26 cellular contexts compared by ENCODE assay signal in genomic region chr6:7461416-7461815, GRCh38.
DNase-seq lines count a peak whose midpoint lies in the region; ATAC-seq, FAIRE-seq and TF ChIP-seq lines count a peak whose summit lies in the region.
"Had no signal": no experiment of that assay in that cellular context is flagged by ENCODE, and none has a peak within 500 bp of the region (broad histone marks: within the 10 kb centered on the region; RNA-seq: fewer than 3 reads in every experiment).

No MANE protein-coding gene starts in this region.

- TF ChIP-seq CTCF in HepG2 (CRISPR knock-in tag; IDR thresholded peaks at IDR 0.05) (no peak), right lobe of liver (IDR thresholded peaks at IDR 0.05) (no peak), lung (IDR thresholded peaks at IDR 0.05; ENCODE audit: control extremely low read depth, extremely low read depth) (no peak), type B pancreatic cell (conservative IDR thresholded peaks at IDR 0.05) (no peak)

- H3K9ac ChIP-seq in HepG2 (ENCODE audit: insufficient read depth, low read depth, low read length): no peak overlapping the region

- intact Hi-C loops in HepG2 (cut with micrococcal nuclease; ENCODE audit: unreplicated experiment): no loop called here
- intact Hi-C loops in right lobe of liver (cut with DNase I): no loop called here

- H3K9me3 ChIP-seq in HepG2 (ENCODE audit: low read length) (no peaks in the 10 kb centered on the region), right lobe of liver (no peaks in the 10 kb centered on the region), lung (ENCODE audit: control insufficient read depth in 2 of 2, insufficient read depth in 1 of 2, low read length in 1 of 2) (no peaks in the 10 kb centered on the region)
- H3K9me3 ChIP-seq: BE2C, gastrocnemius medialis, HAP-1, prostate gland had no signal

- no peak for TF ChIP-seq RAD21 in HepG2 (CRISPR knock-in tag; IDR thresholded peaks at IDR 0.05)

- FAIRE-seq in HepG2 (lab: Jason Lieb, UNC): no peak
- FAIRE-seq: urothelium cell line had no signal

- TF ChIP-seq POLR2A in HepG2 (IDR thresholded peaks at IDR 0.05; ENCODE audit: insufficient read depth in 1 of 2, low read depth in 2 of 2, low read length in 2 of 2): no peak
- no peak for TF ChIP-seq POLR2A in right lobe of liver (IDR thresholded peaks at IDR 0.05)

- H3K4me2 ChIP-seq in HepG2 (ENCODE audit: low read depth, low read length): no peak overlapping the region

- H3K27me3 Mint-ChIP-seq in type B pancreatic cell: no peaks in the 10 kb centered on the region

- H3K36me3 ChIP-seq in HepG2 (replicated peaks in 1 of 2; ENCODE audit: control insufficient read depth in 1 of 2, insufficient read depth in 2 of 2, low read length in 2 of 2) (no peaks in the 10 kb centered on the region), right lobe of liver (no peaks in the 10 kb centered on the region), lung (ENCODE audit: control insufficient read depth in 2 of 2, insufficient read depth in 2 of 2, low read length in 2 of 2) (no peaks in the 10 kb centered on the region)
- H3K36me3 ChIP-seq: BE2C, gastrocnemius medialis, HAP-1, prostate gland had no signal

- DNase-seq in HepG2 (ENCODE audit: low spot score) (no peak), right lobe of liver (no peak), astrocyte of the hippocampus (ENCODE audit: low read depth, low spot score) (peak; percentile 57), lung (ENCODE audit: low spot score) (no peak), type B pancreatic cell (ENCODE audit: extremely low spot score, unreplicated experiment) (no peak), MV-4-11 (lab: John Stamatoyannopoulos, UW) (no peak), NCI-H774 (lab: John Stamatoyannopoulos, UW) (no peak), NCI-H146 treated with DMSO at 0.1 percent for 48 hours (lab: John Stamatoyannopoulos, UW; ENCODE audit: unreplicated experiment) (no peak)
- DNase-seq: activated CD4-positive, alpha-beta T cell treated with anti-CD3 and anti-CD28 coated beads, Interleukin-2, amount 50 U/mL, for 1 hour; BE2C; DMS53; effector CD4-positive, alpha-beta T cell; gastrocnemius medialis; hippocampal formation; NCI-H1092 treated with DMSO at 0.1 percent for 48 hours; NCI-H2081 treated with DMSO at 0.1 percent for 48 hours; NCI-H345; NCI-H82; OCI-M1; substantia nigra; T-helper 9 cell had no signal

- no peak overlapping the region for H3K27ac ChIP-seq in HepG2 (ENCODE audit: extremely low read length, insufficient read depth, low read length)
- H3K27ac ChIP-seq in right lobe of liver: no peak overlapping the region
- no peak overlapping the region for H3K27ac ChIP-seq in lung (ENCODE audit: low read depth in 1 of 2, low read length in 1 of 2)
- H3K27ac ChIP-seq: gastrocnemius medialis, prostate gland had no signal

- in situ Hi-C loops in HepG2 (cut with HindIII; ENCODE audit: extremely low pct_ligation_motif_present, low pct_unique_long_range_greater_than_20kb): no loop called here

- TF ChIP-seq EP300 in HepG2 (IDR thresholded peaks at IDR 0.05; ENCODE audit: low read depth in 2 of 2, low read length in 2 of 2): no peak
- TF ChIP-seq EP300 in HepG2 (CRISPR knock-in tag; IDR thresholded peaks at IDR 0.05; ENCODE audit: borderline replicate concordance): no peak

- peaks cover 11% of the 10 kb centered on the region for H3K9me3 Mint-ChIP-seq in type B pancreatic cell

- H3K27ac Mint-ChIP-seq in type B pancreatic cell: peak overlapping the region; percentile 10
- H3K27ac Mint-ChIP-seq: activated naive CD4-positive, alpha-beta T cell treated with anti-CD3 and anti-CD28 coated beads, Interleukin-2, amount 50 U/mL, for 72 hours had no signal

- H3K4me3 ChIP-seq in HepG2 (replicated peaks in 1 of 3; ENCODE audit: insufficient read depth in 1 of 3, low read depth in 2 of 3, low read length in 3 of 3) (no peak overlapping the region), right lobe of liver (no peak overlapping the region), lung (no peak overlapping the region)
- H3K4me3 ChIP-seq: gastrocnemius medialis, HAP-1, prostate gland had no signal

- ATAC-seq in HepG2 (no peak; the same call in 1 of the 3 replicates), right lobe of liver (no peak), lung (ENCODE audit: insufficient read depth, low FRiP score) (peak; percentile 19)
- ATAC-seq: activated naive CD4-positive, alpha-beta T cell treated with anti-CD3 and anti-CD28 coated beads, Interleukin-2, amount 50 U/mL, for 72 hours; gastrocnemius medialis; Right ventricle myocardium inferior had no signal

- POLR2A ChIA-PET in HepG2 (lab: Yijun Ruan, JAX): interaction anchor here (1.2 kb wide), 1 partner anchor 80 kb away, joined by 3 read pairs; the partner anchor contains the start of gene DSP

- WGBS in HepG2 (ENCODE audit: low lambda C conversion rate): 84% methylated on average over 4 of the region's 4 CpGs
- WGBS in right lobe of liver (ENCODE audit: insufficient coverage, low coverage, low lambda C conversion rate, missing lambda C conversion rate): 83% methylated on average over 4 of the region's 4 CpGs
- 85 to 90% methylated on average over 4 of the region's 4 CpGs for WGBS in lung, 2 donors

- peaks cover 17% of the 10 kb centered on the region for H3K4me1 Mint-ChIP-seq in type B pancreatic cell (ENCODE audit: unreplicated experiment)

- H3K4me3 Mint-ChIP-seq in type B pancreatic cell: no peak overlapping the region

- H3K36me3 Mint-ChIP-seq in type B pancreatic cell: peaks cover 4% of the 10 kb centered on the region

- peak overlapping the region; percentile 2 for H2AFZ ChIP-seq in HepG2 (ENCODE audit: low read length)

- H3K79me2 ChIP-seq in HepG2 (ENCODE audit: insufficient read depth, low read length): no peaks in the 10 kb centered on the region

- H3K4me1 ChIP-seq in HepG2 (ENCODE audit: insufficient read depth, low read length): peaks cover 46% of the 10 kb centered on the region
- H3K4me1 ChIP-seq in right lobe of liver: no peaks in the 10 kb centered on the region
- no peaks in the 10 kb centered on the region for H3K4me1 ChIP-seq in lung (ENCODE audit: control insufficient read depth in 2 of 2, insufficient read depth in 2 of 2, low read length in 2 of 2)
- H3K4me1 ChIP-seq: BE2C, gastrocnemius medialis, HAP-1, prostate gland had no signal

- H3K27me3 ChIP-seq in HepG2 (ENCODE audit: control insufficient read depth in 1 of 2, insufficient read depth in 2 of 2, low read length in 2 of 2) (no peaks in the 10 kb centered on the region), right lobe of liver (no peaks in the 10 kb centered on the region), lung (ENCODE audit: control insufficient read depth, insufficient read depth) (no peaks in the 10 kb centered on the region)
- H3K27me3 ChIP-seq: BE2C, gastrocnemius medialis had no signal

- CTCF ChIA-PET in HepG2 (lab: Yijun Ruan, JAX; ENCODE audit: low intra/inter-chr PET ratio, low total read pairs): no interaction called here

- BruUV-seq in HepG2 (replicated peaks; lab: Mats Ljungman, UMichigan): no TSS peak

- H4K20me1 ChIP-seq in HepG2 (ENCODE audit: insufficient read depth, low read length): no peaks in the 10 kb centered on the region

TF ChIP-seq in HepG2, 621 proteins besides CTCF, POLR2A, EP300 and RAD21:
- TF ChIP-seq ETV6 (CRISPR knock-in tag; conservative IDR thresholded peaks at IDR 0.05): no peak
- no peak for TF ChIP-seq ZNF512B (CRISPR knock-in tag; IDR thresholded peaks at IDR 0.05; ENCODE audit: borderline replicate concordance)
- TF ChIP-seq RBAK (CRISPR knock-in tag; IDR thresholded peaks at IDR 0.05): 0 out of 2 replicates have a peak, but pooled peaks have one; percentile 19
TF ChIP-seq in HepG2: peak in this region for 1.
